ENCODE assay signal across 2 cellular contexts in genomic region chr11:61494341-61495038, GRCh38.
TF ChIP-seq lines count a peak whose summit lies in the region.

No MANE protein-coding gene starts in this region.

TF ChIP-seq in HEK293, 187 proteins besides CTCF, POLR2A, EP300 and RAD21:
- TF ChIP-seq ZBTB11 (tag by site-specific recombination; conservative IDR thresholded peaks at IDR 0.05; ENCODE audit: low read depth) = no peak
- no peak for TF ChIP-seq ZNF701 (tag by site-specific recombination; IDR thresholded peaks at IDR 0.05)
- peak; percentile 14; the same call in 1 of the 2 replicates for TF ChIP-seq ZIC2 (tag by site-specific recombination; IDR thresholded peaks at IDR 0.05)

TF ChIP-seq in H1, 55 proteins besides CTCF, POLR2A, EP300 and RAD21:
- TF ChIP-seq GTF2F1 (IDR thresholded peaks at IDR 0.05; ENCODE audit: borderline replicate concordance, low read depth, low read length) (no peak), KDM4A (IDR thresholded peaks at IDR 0.05; ENCODE audit: low read depth, low read length, severe bottlenecking) (no peak), CBX8 (IDR thresholded peaks at IDR 0.05; ENCODE audit: borderline replicate concordance, low read depth, low read length) (no peak), TAF1 (IDR thresholded peaks at IDR 0.05; ENCODE audit: low read depth, low read length) (no peak), GABPA (IDR thresholded peaks at IDR 0.05; ENCODE audit: borderline replicate concordance, insufficient read depth, low read length) (no peak), EGR1 (IDR thresholded peaks at IDR 0.05; ENCODE audit: borderline replicate concordance, low read depth, low read length) (no peak), SIRT6 (IDR thresholded peaks at IDR 0.05; ENCODE audit: low read length) (no peak), POLR2AphosphoS5 (IDR thresholded peaks at IDR 0.05; ENCODE audit: low read depth, low read length) (no peak), RXRA (IDR thresholded peaks at IDR 0.05; ENCODE audit: insufficient read depth, low read depth, low read length) (no peak), NANOG (IDR thresholded peaks at IDR 0.05; ENCODE audit: insufficient read depth, low read depth, low read length, poor library complexity, severe bottlenecking) (no peak), SIN3A (conservative IDR thresholded peaks at IDR 0.05 in 1 of 2, IDR thresholded peaks at IDR 0.05 in 1 of 2; ENCODE audit: low read depth in 1 of 2, low read length in 2 of 2) (no peak), NRF1 (IDR thresholded peaks at IDR 0.05; ENCODE audit: low read depth, low read length) (no peak), TEAD4 (IDR thresholded peaks at IDR 0.05; ENCODE audit: low read depth, low read length) (no peak), POU5F1 (IDR thresholded peaks at IDR 0.05; ENCODE audit: low read depth, low read length) (no peak), ASH2L (IDR thresholded peaks at IDR 0.05; ENCODE audit: low read length) (no peak), CHD1 (IDR thresholded peaks at IDR 0.05; ENCODE audit: low read depth, low read length) (no peak), KDM1A (IDR thresholded peaks at IDR 0.05; ENCODE audit: borderline replicate concordance, low read length) (no peak), RNF2 (IDR thresholded peaks at IDR 0.05; ENCODE audit: borderline replicate concordance, low read depth, low read length, missing control alignments, poor library complexity, severe bottlenecking) (no peak), RFX5 (IDR thresholded peaks at IDR 0.05; ENCODE audit: borderline replicate concordance, low read depth, low read length) (no peak)
